In the genomic region with DNA sequence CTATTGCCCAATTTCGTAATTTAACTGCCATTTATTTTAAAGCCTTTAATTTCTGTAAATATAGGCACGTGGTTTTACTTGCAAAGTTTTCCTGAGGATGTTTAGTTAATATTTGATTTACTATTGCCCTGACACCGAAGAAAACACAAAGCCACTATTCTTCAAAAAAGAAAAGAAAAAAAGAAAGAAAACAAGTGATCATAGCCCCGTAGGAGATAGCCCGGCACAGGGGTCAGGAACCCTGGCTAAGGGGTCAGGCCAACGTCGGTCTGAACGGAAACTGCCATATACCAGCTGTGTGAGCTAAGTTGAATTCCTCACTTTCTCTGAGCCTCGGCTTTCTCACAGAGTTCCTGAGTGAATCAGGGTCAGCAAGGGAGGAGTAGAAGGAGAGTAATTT, we compare ENCODE assay signal across 15 cellular contexts. TPM values are rescaled to one million over a fixed set of nuclear protein-coding genes. Genes with fewer than 3 reads are reported as not detected.
DNase-seq lines count a peak whose midpoint lies in the region; TF ChIP-seq lines count a peak whose summit lies in the region.
"Had no signal": no experiment of that assay in that cellular context is flagged by ENCODE, and none has a peak within 500 bp of the region (broad histone marks: within the 10 kb centered on the region; RNA-seq: fewer than 3 reads in every experiment).

No MANE protein-coding gene starts in this region.

- H3K9ac ChIP-seq in MM.1S (ENCODE audit: low read length): peak overlapping the region; percentile 77; the same call in 1 of the 2 replicates
- H3K9ac ChIP-seq: parathyroid adenoma had no signal

- no peaks in the 10 kb centered on the region for H3K36me3 ChIP-seq in MM.1S (replicated peaks; ENCODE audit: insufficient read depth, low read length)

- H3K27ac Mint-ChIP-seq in T-helper 1 cell treated with Interleukin-12 subunit alpha and Interleukin-12 subunit beta and Interleukin-4 antibody, amounts not matched to agents 30 μg/mL and 1 μg/mL, for 36 hours: no peak overlapping the region
- H3K27ac Mint-ChIP-seq: WTC11 had no signal

- peaks cover 16% of the 10 kb centered on the region for H3K4me1 Mint-ChIP-seq in T-helper 1 cell treated with Interleukin-12 subunit alpha and Interleukin-12 subunit beta and Interleukin-4 antibody, amounts not matched to agents 30 μg/mL and 1 μg/mL, for 36 hours (ENCODE audit: low read depth)
- H3K4me1 Mint-ChIP-seq: stimulated activated naive B cell treated with anti-CD40 and anti-IgM and Interleukin-4, amounts not matched to agents 10 μg/mL and 1 μg/mL and 100 μg/mL, for 72 hours; WTC11 had no signal

- in situ Hi-C loops in ACHN (cut with HindIII; ENCODE audit: low pct_ligation_motif_present, low pct_unique_long_range_greater_than_20kb, low sequenced_read_pairs): no loop called here

- H3K9me3 Mint-ChIP-seq in T-helper 1 cell treated with Interleukin-12 subunit alpha and Interleukin-12 subunit beta and Interleukin-4 antibody, amounts not matched to agents 30 μg/mL and 1 μg/mL, for 36 hours: no peaks in the 10 kb centered on the region
- H3K9me3 Mint-ChIP-seq: CD4-positive, alpha-beta memory T cell; stimulated activated naive B cell treated with anti-CD40 and anti-IgM and Interleukin-4, amounts not matched to agents 10 μg/mL and 1 μg/mL and 100 μg/mL, for 72 hours; T-cell; WTC11 had no signal

- no peaks in the 10 kb centered on the region for H3K9me3 ChIP-seq in MM.1S (replicated peaks; ENCODE audit: insufficient read depth, low read length)

- H3K4me1 ChIP-seq in MM.1S (ENCODE audit: low read length): no peaks in the 10 kb centered on the region
- H3K4me1 ChIP-seq: parathyroid adenoma had no signal

- H4K20me1 ChIP-seq in MM.1S (ENCODE audit: insufficient read depth, low read length): no peaks in the 10 kb centered on the region

- H3K36me3 Mint-ChIP-seq in T-helper 1 cell treated with Interleukin-12 subunit alpha and Interleukin-12 subunit beta and Interleukin-4 antibody, amounts not matched to agents 30 μg/mL and 1 μg/mL, for 36 hours (ENCODE audit: low read depth): no peaks in the 10 kb centered on the region
- H3K36me3 Mint-ChIP-seq: stimulated activated naive B cell treated with anti-CD40 and anti-IgM and Interleukin-4, amounts not matched to agents 10 μg/mL and 1 μg/mL and 100 μg/mL, for 72 hours; T-cell; WTC11 had no signal

- no peak for DNase-seq in T-helper 1 cell
- no peak for DNase-seq in MM.1S
- peak; percentile 13 for DNase-seq in dermis blood vessel endothelial cell
- peak; percentile 44 for DNase-seq in renal cortical epithelial cell (ENCODE audit: low read depth)
- no peak for DNase-seq in NCI-H82 (lab: John Stamatoyannopoulos, UW)
- DNase-seq in ACHN: no peak
- DNase-seq in NCI-H774 (lab: John Stamatoyannopoulos, UW): no peak
- DNase-seq: 8988T; activated CD8-positive, alpha-beta memory T cell treated with anti-CD3 and anti-CD28 coated beads, Interleukin-2, amount 50 U/mL, for 48 hours had no signal

- no peak overlapping the region for H3K4me3 ChIP-seq in MM.1S (ENCODE audit: low read length)

- H3K27ac ChIP-seq in MM.1S (ENCODE audit: low read length): peak overlapping the region; percentile 94; the same call in 1 of the 2 replicates

- 0 out of 2 replicates have a peak, but pooled peaks cover 4% of the 10 kb centered on the region for H3F3A ChIP-seq in MM.1S (ENCODE audit: insufficient read depth, low read length)

- no peak overlapping the region for H2AFZ ChIP-seq in MM.1S (ENCODE audit: low read length)

- no peaks in the 10 kb centered on the region for H3K27me3 ChIP-seq in MM.1S (replicated peaks; ENCODE audit: insufficient read depth, low read length)

- H3K4me3 Mint-ChIP-seq in T-helper 1 cell treated with Interleukin-12 subunit alpha and Interleukin-12 subunit beta and Interleukin-4 antibody, amounts not matched to agents 30 μg/mL and 1 μg/mL, for 36 hours: peak overlapping the region; percentile 25

- H3K4me2 ChIP-seq in MM.1S (ENCODE audit: low read depth, low read length): peak overlapping the region; percentile 85; the same call in 1 of the 2 replicates

- no peaks in the 10 kb centered on the region for H3K79me2 ChIP-seq in MM.1S (ENCODE audit: low read length)
- H3K79me2 ChIP-seq: parathyroid adenoma had no signal

- H3K9me2 ChIP-seq in MM.1S (replicated peaks; ENCODE audit: insufficient read depth, low read length): no peaks in the 10 kb centered on the region

- no peak for TF ChIP-seq CTCF in MM.1S (IDR thresholded peaks at IDR 0.05; ENCODE audit: low read length)

- H3K27me3 Mint-ChIP-seq in T-helper 1 cell treated with Interleukin-12 subunit alpha and Interleukin-12 subunit beta and Interleukin-4 antibody, amounts not matched to agents 30 μg/mL and 1 μg/mL, for 36 hours (ENCODE audit: low read depth): no peaks in the 10 kb centered on the region
- H3K27me3 Mint-ChIP-seq: CD4-positive, alpha-beta memory T cell; stimulated activated naive B cell treated with anti-CD40 and anti-IgM and Interleukin-4, amounts not matched to agents 10 μg/mL and 1 μg/mL and 100 μg/mL, for 72 hours had no signal

RNA-seq across cellular contexts. Expression of a gene that starts 17.7 kb away (rescaled TPM):
- total RNA-seq in dermis blood vessel endothelial cell: 125 and 139 TPM in 2 replicates
- total RNA-seq in renal cortical epithelial cell: 183 and 243 TPM in 2 replicates

Comparison
In these comparisons a context has a peak if more than half of its experiments do, and no peak if none do; other contexts are left out.
1. DNase-seq: peak in dermis blood vessel endothelial cell (single experiment) and renal cortical epithelial cell (single experiment); none in T-helper 1 cell (0 of 5), MM.1S (single experiment), NCI-H82 (single experiment), ACHN (single experiment) and NCI-H774 (single experiment).